Comparison of ENCODE assay signal across 17 cellular contexts in the genomic region with DNA sequence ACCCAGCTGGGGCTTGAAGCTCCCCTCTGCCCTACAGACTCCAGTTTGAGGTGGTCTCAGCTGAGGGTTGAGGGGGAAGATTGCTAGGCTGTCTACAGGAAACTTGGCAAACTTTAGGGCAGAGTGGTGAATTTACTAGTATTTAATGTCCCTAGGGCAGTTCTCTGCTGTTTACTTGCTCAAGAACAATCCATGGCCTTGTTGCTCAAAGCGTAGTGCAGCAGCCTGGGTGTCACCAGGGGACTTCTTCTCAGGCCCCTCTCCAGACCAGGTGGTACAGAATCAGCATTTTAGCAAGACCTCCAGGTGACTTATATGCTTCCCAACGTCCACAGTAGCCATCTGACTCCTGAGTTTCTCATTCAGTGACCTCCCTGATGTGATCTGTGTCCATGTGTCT.
DNase-seq lines count a peak whose midpoint lies in the region; ATAC-seq and TF ChIP-seq lines count a peak whose summit lies in the region.
"Had no signal": no experiment of that assay in that cellular context is flagged by ENCODE, and none has a peak within 500 bp of the region (broad histone marks: within the 10 kb centered on the region; RNA-seq: fewer than 3 reads in every experiment).

No MANE protein-coding gene starts in this region.

- H3K4me1 Mint-ChIP-seq in CD4-positive, alpha-beta T cell (ENCODE audit: low read depth), result no peaks in the 10 kb centered on the region
- H3K4me1 Mint-ChIP-seq: CD4-positive, alpha-beta memory T cell had no signal

- DNase-seq in LNCaP clone FGC (ENCODE audit: low read depth) (peak; percentile 88), sigmoid colon (no peak), COLO668 (lab: John Stamatoyannopoulos, UW; ENCODE audit: unreplicated experiment) (no peak), H7 (no peak), AG08395 (ENCODE audit: low spot score) (no peak)
- DNase-seq in CD4-positive, alpha-beta T cell, result no peak
- DNase-seq: CD4-positive, alpha-beta memory T cell; COR-L47; DMS153; DMS79 treated with DMSO at 0.1 percent for 48 hours; EL; GOT3; HCEC 1CT; HFFc6; KBM-7 had no signal

- TF ChIP-seq EP300 in gastroesophageal sphincter (IDR thresholded peaks at IDR 0.05) (no peak), sigmoid colon (IDR thresholded peaks at IDR 0.05) (no peak)

- H3K36me3 ChIP-seq in gastroesophageal sphincter (peaks cover 0 to 34% of the 10 kb centered on the region in 2 donors), sigmoid colon (peaks cover 0 to 30% (median 6%) of the 10 kb centered on the region in 4 donors), H7 (replicated peaks; ENCODE audit: control insufficient read depth, insufficient read depth, low read length) (no peaks in the 10 kb centered on the region)
- H3K36me3 ChIP-seq: BLaER1 treated with 17β-estradiol and CSF1 and Interleukin-3, amounts not matched to agents 10 nM and 100 nM had no signal

- TF ChIP-seq POLR2A in gastroesophageal sphincter (IDR thresholded peaks at IDR 0.05) (no peak), sigmoid colon (IDR thresholded peaks at IDR 0.05) (no peak)

- H3K9me3 ChIP-seq in gastroesophageal sphincter (no peaks in the 10 kb centered on the region), sigmoid colon (no peaks in the 10 kb centered on the region)
- H3K9me3 ChIP-seq in CD4-positive, alpha-beta T cell (ENCODE audit: control insufficient read depth, low read length), result no peaks in the 10 kb centered on the region

- H3K4me3 Mint-ChIP-seq in CD4-positive, alpha-beta T cell, result no peak overlapping the region
- H3K4me3 Mint-ChIP-seq: CD4-positive, alpha-beta memory T cell; HFFc6 had no signal

- H3K4me3 ChIP-seq in LNCaP clone FGC (ENCODE audit: low read depth, low read length) (0 out of 2 replicates have a peak overlapping the region, but pooled peaks have one; percentile 2), gastroesophageal sphincter (no peak overlapping the region), sigmoid colon (no peak overlapping the region), H7 (ENCODE audit: insufficient read depth, low read depth, low read length) (no peak overlapping the region)
- H3K4me3 ChIP-seq: BLaER1 treated with 17β-estradiol and CSF1 and Interleukin-3, amounts not matched to agents 10 nM and 100 nM had no signal

- intact Hi-C loops in sigmoid colon (cut with DNase I), result no loop called here
- intact Hi-C loops in CD4-positive, alpha-beta T cell (cut with DNase I, micrococcal nuclease), result no loop called here

- no peaks in the 10 kb centered on the region for H3K27me3 Mint-ChIP-seq in CD4-positive, alpha-beta T cell

- H3K9me3 Mint-ChIP-seq in CD4-positive, alpha-beta T cell, result no peaks in the 10 kb centered on the region
- H3K9me3 Mint-ChIP-seq: HFFc6 had no signal

- CTCF ChIA-PET in CD4-positive, alpha-beta T cell (lab: Charles Lee), result no interaction called here

- no peaks in the 10 kb centered on the region for H3K36me3 Mint-ChIP-seq in CD4-positive, alpha-beta T cell (ENCODE audit: low read depth)
- H3K36me3 Mint-ChIP-seq: CD4-positive, alpha-beta memory T cell had no signal

- H3K27ac ChIP-seq in gastroesophageal sphincter (peak overlapping the region; percentile 61 to 87 (median 77)), sigmoid colon (peak overlapping the region in 3 of 4 donors; percentile 61 to 79 (median 78))
- no peak overlapping the region for H3K27ac ChIP-seq in CD4-positive, alpha-beta T cell (ENCODE audit: low read depth, low read length)
- H3K27ac ChIP-seq: BLaER1 treated with 17β-estradiol and CSF1 and Interleukin-3, amounts not matched to agents 10 nM and 100 nM had no signal

- 58 to 76% methylated on average over 1 to 2 of the region's 2 CpGs for WGBS in gastroesophageal sphincter (ENCODE audit: low coverage in 1 of 2), 2 donors
- WGBS in sigmoid colon, 2 donors, result 82% methylated on average over 2 of the region's 2 CpGs

- H3K4me1 ChIP-seq in gastroesophageal sphincter, result peaks cover 9 to 54% (median 19%) of the 10 kb centered on the region in 3 donors
- H3K4me1 ChIP-seq in sigmoid colon, result peaks cover 0 to 53% (median 38%) of the 10 kb centered on the region in 4 donors

- TF ChIP-seq CTCF in LNCaP clone FGC (IDR thresholded peaks at IDR 0.05; ENCODE audit: control insufficient read depth, extremely low read depth, insufficient read depth) (no peak), gastroesophageal sphincter (IDR thresholded peaks at IDR 0.05) (no peak), sigmoid colon (IDR thresholded peaks at IDR 0.05) (no peak)
- TF ChIP-seq CTCF in CD4-positive, alpha-beta T cell (IDR thresholded peaks at IDR 0.05), result no peak

- ATAC-seq in gastroesophageal sphincter, result no peak
- ATAC-seq in CD4-positive, alpha-beta T cell (ENCODE audit: poor library complexity), result no peak

- POLR2A ChIA-PET in CD4-positive, alpha-beta T cell (lab: Charles Lee), result no interaction called here

- no peaks in the 10 kb centered on the region for H3K27me3 ChIP-seq in gastroesophageal sphincter
- no peaks in the 10 kb centered on the region for H3K27me3 ChIP-seq in sigmoid colon
- H3K27me3 ChIP-seq in H7 (ENCODE audit: control insufficient read depth, insufficient read depth, low read length), result no peaks in the 10 kb centered on the region
- H3K27me3 ChIP-seq in CD4-positive, alpha-beta T cell (ENCODE audit: control insufficient read depth, insufficient read depth, low read length), result no peaks in the 10 kb centered on the region
- H3K27me3 ChIP-seq: BLaER1 treated with 17β-estradiol and CSF1 and Interleukin-3, amounts not matched to agents 10 nM and 100 nM had no signal

- no peak overlapping the region for H3K27ac Mint-ChIP-seq in CD4-positive, alpha-beta T cell
- H3K27ac Mint-ChIP-seq: CD4-positive, alpha-beta memory T cell; HFFc6 had no signal
